Comparison of ENCODE assay signal across 1 cellular context in genomic region chr3:179604336-179605078, GRCh38.
A peak's percentile ranks its signal among the peaks of the same experiment; 100 is the strongest.
TF ChIP-seq lines count a peak whose summit lies in the region.

MRPL47 (minus strand) TSS chr3:179604638; CDS start chr3:179604624, 14 bp downstream.
NDUFB5 (plus strand) TSS chr3:179604794; CDS start chr3:179604816, 22 bp downstream.

TF ChIP-seq in HepG2, 621 proteins besides CTCF, POLR2A, EP300 and RAD21 (continued from another document and continues in another):
- TF ChIP-seq ZBTB49 (CRISPR knock-in tag; IDR thresholded peaks at IDR 0.05; ENCODE audit: borderline replicate concordance) (no peak), ZNF704 (CRISPR knock-in tag; IDR thresholded peaks at IDR 0.05; ENCODE audit: borderline replicate concordance) (no peak), MBD4 (IDR thresholded peaks at IDR 0.05; ENCODE audit: borderline replicate concordance, low read length) (no peak), ZNF512B (CRISPR knock-in tag; IDR thresholded peaks at IDR 0.05; ENCODE audit: borderline replicate concordance) (no peak), SNAPC4 (CRISPR knock-in tag; IDR thresholded peaks at IDR 0.05) (no peak), IRF2 (CRISPR knock-in tag; IDR thresholded peaks at IDR 0.05) (peak; percentile 80), ZNF607 (CRISPR knock-in tag; IDR thresholded peaks at IDR 0.05; ENCODE audit: borderline replicate concordance) (peak; percentile 82; the same call in 1 of the 2 replicates), ATAD3A (CRISPR knock-in tag; IDR thresholded peaks at IDR 0.05) (no peak), ZNF652 (CRISPR knock-in tag; IDR thresholded peaks at IDR 0.05; ENCODE audit: borderline replicate concordance, low read depth) (no peak), AGO1 (IDR thresholded peaks at IDR 0.05; ENCODE audit: low read depth, low read length, poor library complexity, severe bottlenecking) (no peak), ZNF780A (CRISPR knock-in tag; IDR thresholded peaks at IDR 0.05) (no peak), FOXK1 (CRISPR knock-in tag; IDR thresholded peaks at IDR 0.05; ENCODE audit: borderline replicate concordance, low read depth) (peak; percentile 92), IKZF5 (CRISPR knock-in tag; IDR thresholded peaks at IDR 0.05) (peak; percentile 68; the same call in 1 of the 2 replicates), STAT5B (CRISPR knock-in tag; IDR thresholded peaks at IDR 0.05) (no peak), ZNF580 (CRISPR knock-in tag; IDR thresholded peaks at IDR 0.05; ENCODE audit: borderline replicate concordance, low read depth) (peak; percentile 74; the same call in 1 of the 2 replicates), BRCA1 (CRISPR knock-in tag; IDR thresholded peaks at IDR 0.05) (no peak; the same call in 1 of the 2 replicates), ZIK1 (CRISPR knock-in tag; IDR thresholded peaks at IDR 0.05; ENCODE audit: borderline replicate concordance, low read depth) (no peak), GATA4 (IDR thresholded peaks at IDR 0.05; ENCODE audit: borderline replicate concordance, low read depth) (peak; percentile 65; the same call in 1 of the 2 replicates), TP53 (CRISPR knock-in tag; conservative IDR thresholded peaks at IDR 0.05) (0 out of 2 replicates have a peak, but pooled peaks have one; percentile 15), PHF21A (CRISPR knock-in tag; IDR thresholded peaks at IDR 0.05) (no peak; the same call in 1 of the 2 replicates), SOX13 (IDR thresholded peaks at IDR 0.05) (no peak), SOX13 (CRISPR knock-in tag; conservative IDR thresholded peaks at IDR 0.05 in 1 of 2, IDR thresholded peaks at IDR 0.05 in 1 of 2) (peak in 1 of 2 experiments; percentile 47; a peak in 2 of 4 replicates), MXI1 (IDR thresholded peaks at IDR 0.05; ENCODE audit: borderline replicate concordance, low read depth, low read length) (peak; percentile 89; the same call in 1 of the 3 replicates), GTF2F1 (IDR thresholded peaks at IDR 0.05; ENCODE audit: low read length) (no peak), PATZ1 (CRISPR knock-in tag; IDR thresholded peaks at IDR 0.05) (no peak), ZNF296 (CRISPR knock-in tag; conservative IDR thresholded peaks at IDR 0.05) (no peak), MED13 (CRISPR knock-in tag; IDR thresholded peaks at IDR 0.05) (no peak), RNF219 (CRISPR knock-in tag; IDR thresholded peaks at IDR 0.05) (no peak), PBX2 (CRISPR knock-in tag; IDR thresholded peaks at IDR 0.05) (no peak), ZNF281 (CRISPR knock-in tag; IDR thresholded peaks at IDR 0.05; ENCODE audit: borderline replicate concordance) (no peak), ZNF644 (CRISPR knock-in tag; IDR thresholded peaks at IDR 0.05; ENCODE audit: low read depth) (0 out of 2 replicates have a peak, but pooled peaks have one; percentile 43)
